Comparison of ENCODE assay signal across 9 cellular contexts in genomic region chr10:4013651-4014085, GRCh38.
A peak's percentile ranks its signal among the peaks of the same experiment; 100 is the strongest.
DNase-seq lines count a peak whose midpoint lies in the region; ATAC-seq lines count a peak whose summit lies in the region.
"Had no signal": no experiment of that assay in that cellular context is flagged by ENCODE, and none has a peak within 500 bp of the region (broad histone marks: within the 10 kb centered on the region; RNA-seq: fewer than 3 reads in every experiment).

No MANE protein-coding gene starts in this region.

- peak; percentile 68 for ATAC-seq in GM18517 (IDR thresholded peaks at IDR 0.05; ENCODE audit: unreplicated experiment)
- ATAC-seq in HG02759 (IDR thresholded peaks at IDR 0.05; ENCODE audit: unreplicated experiment) = peak; percentile 69
- ATAC-seq: SK-N-SH treated with all-trans-retinoic acid at 6 μM for 48 hours had no signal

- peak; percentile 68 to 80 for DNase-seq in activated CD4-positive, alpha-beta T cell treated with anti-CD3 and anti-CD28 coated beads, Interleukin-2, amount 50 U/mL, for 48 hours
- peak; percentile 39 to 64 (median 45) for DNase-seq in stimulated activated CD4-positive, alpha-beta T cell treated with anti-CD3 and anti-CD28 coated beads, Interleukin-12 subunit alpha, Interleukin-12 subunit beta, amount 100 ng/mL, for 48 hours (ENCODE audit: low read depth in 2 of 3, low spot score in 1 of 3)
- DNase-seq in iPS-NIHi11 (ENCODE audit: low spot score) (no peak), NCI-H1048 (lab: John Stamatoyannopoulos, UW) (no peak), Kasumi-1 (lab: John Stamatoyannopoulos, UW) (no peak), COLO829 (ENCODE audit: low spot score) (no peak)

Comparison
In these comparisons a context has a peak if more than half of its experiments do, and no peak if none do; other contexts are left out.
1. DNase-seq: peak in activated CD4-positive, alpha-beta T cell treated with anti-CD3 and anti-CD28 coated beads, Interleukin-2, amount 50 U/mL, for 48 hours (2 of 2) and stimulated activated CD4-positive, alpha-beta T cell treated with anti-CD3 and anti-CD28 coated beads, Interleukin-12 subunit alpha, Interleukin-12 subunit beta, amount 100 ng/mL, for 48 hours (3 of 3); none in iPS-NIHi11 (single experiment), NCI-H1048 (single experiment), Kasumi-1 (0 of 2) and COLO829 (single experiment).